In genomic region chr10:114974625-114975421, GRCh38 we compare ENCODE assay signal across 19 cellular contexts. TPM values are rescaled to one million over a fixed set of nuclear protein-coding genes. Genes with fewer than 3 reads are reported as not detected.
DNase-seq lines count a peak whose midpoint lies in the region; ATAC-seq and TF ChIP-seq lines count a peak whose summit lies in the region.
"Had no signal": no experiment of that assay in that cellular context is flagged by ENCODE, and none has a peak within 500 bp of the region (broad histone marks: within the 10 kb centered on the region; RNA-seq: fewer than 3 reads in every experiment).

No MANE protein-coding gene starts in this region.

- no peaks in the 10 kb centered on the region for H3K9me3 Mint-ChIP-seq in endothelial cell (ENCODE audit: unreplicated experiment)
- no peaks in the 10 kb centered on the region for H3K9me3 Mint-ChIP-seq in activated CD8-positive, alpha-beta T cell treated with anti-CD3 and anti-CD28 coated beads, Interleukin-2, amount 10 ng/mL, durations not matched to agents 7 days and 5 days (ENCODE audit: insufficient read depth)
- H3K9me3 Mint-ChIP-seq: activated naive CD4-positive, alpha-beta T cell treated with anti-CD3 and anti-CD28 coated beads, Interleukin-2, amount 50 U/mL, for 24 hours; memory B cell; naive B cell had no signal

- no peaks in the 10 kb centered on the region for H3K4me1 ChIP-seq in uterus

- H3K4me1 Mint-ChIP-seq in endothelial cell (ENCODE audit: unreplicated experiment) = peaks cover 6% of the 10 kb centered on the region
- H3K4me1 Mint-ChIP-seq in activated CD8-positive, alpha-beta T cell treated with anti-CD3 and anti-CD28 coated beads, Interleukin-2, amount 10 ng/mL, durations not matched to agents 7 days and 5 days (ENCODE audit: low read depth) = peaks cover 9% of the 10 kb centered on the region
- H3K4me1 Mint-ChIP-seq: memory B cell, naive B cell had no signal

- H3K9ac ChIP-seq in neural cell (ENCODE audit: low read length) = no peak overlapping the region

- no peaks in the 10 kb centered on the region for H4K20me1 ChIP-seq in neural cell (ENCODE audit: insufficient read depth)

- H3K4me2 ChIP-seq in neural cell (ENCODE audit: low read length) = no peak overlapping the region

- H3K27me3 ChIP-seq in neural cell (ENCODE audit: insufficient read depth, low read depth, low read length) = no peaks in the 10 kb centered on the region
- no peaks in the 10 kb centered on the region for H3K27me3 ChIP-seq in uterus
- H3K27me3 ChIP-seq: BE2C had no signal

- H3F3A ChIP-seq in neural cell (ENCODE audit: insufficient read depth, low read length, poor library complexity, severe bottlenecking) = no peaks in the 10 kb centered on the region

- H3K4me3 Mint-ChIP-seq in endothelial cell (ENCODE audit: unreplicated experiment) = no peak overlapping the region
- H3K4me3 Mint-ChIP-seq in activated CD8-positive, alpha-beta T cell treated with anti-CD3 and anti-CD28 coated beads, Interleukin-2, amount 10 ng/mL, durations not matched to agents 7 days and 5 days = no peak overlapping the region
- H3K4me3 Mint-ChIP-seq: activated naive CD4-positive, alpha-beta T cell treated with anti-CD3 and anti-CD28 coated beads, Interleukin-2, amount 50 U/mL, for 24 hours; memory B cell; naive B cell had no signal

- H3K27ac ChIP-seq in neural cell (ENCODE audit: low read length) (peak overlapping the region; percentile 6), uterus (peak overlapping the region; percentile 61 to 70)

- CTCF ChIA-PET in activated CD8-positive, alpha-beta T cell treated with anti-CD3 and anti-CD28 coated beads, Interleukin-2, amount 10 ng/mL, durations not matched to agents 7 days and 5 days (lab: Charles Lee) = interaction anchor here (0.9 kb wide), 1 partner anchor 27 kb away, joined by 3 read pairs; no protein-coding TSS in a partner anchor

- no peak for ATAC-seq in GM21786 (IDR thresholded peaks at IDR 0.05; ENCODE audit: unreplicated experiment)
- ATAC-seq in activated CD8-positive, alpha-beta T cell treated with anti-CD3 and anti-CD28 coated beads, Interleukin-2, amount 10 ng/mL, durations not matched to agents 7 days and 5 days = no peak
- ATAC-seq: sciatic nerve had no signal

- no peak for TF ChIP-seq RAD21 in neural cell (conservative IDR thresholded peaks at IDR 0.05)

- H3K27ac Mint-ChIP-seq in endothelial cell (ENCODE audit: unreplicated experiment) = no peak overlapping the region
- no peak overlapping the region for H3K27ac Mint-ChIP-seq in activated CD8-positive, alpha-beta T cell treated with anti-CD3 and anti-CD28 coated beads, Interleukin-2, amount 10 ng/mL, durations not matched to agents 7 days and 5 days
- H3K27ac Mint-ChIP-seq: activated naive CD4-positive, alpha-beta T cell treated with anti-CD3 and anti-CD28 coated beads, Interleukin-2, amount 50 U/mL, for 24 hours; memory B cell had no signal

- H3K9me2 ChIP-seq in neural cell (ENCODE audit: insufficient read depth, low read length) = no peaks in the 10 kb centered on the region

- TF ChIP-seq CTCF in neural cell (IDR thresholded peaks at IDR 0.05; ENCODE audit: poor library complexity, severe bottlenecking) (no peak), uterus (IDR thresholded peaks at IDR 0.05) (no peak), endothelial cell (IDR thresholded peaks at IDR 0.05; ENCODE audit: unreplicated experiment) (no peak)

- DNase-seq in NCI-H2227 (lab: John Stamatoyannopoulos, UW; ENCODE audit: unreplicated experiment) (peak; percentile 4), NCI-H2227 treated with DMSO at 0.1 percent for 48 hours (lab: John Stamatoyannopoulos, UW) (no peak), globus pallidus (ENCODE audit: low spot score) (peak; percentile 12), uterus (no peak), endothelial cell (ENCODE audit: low spot score) (no peak)
- no peak for DNase-seq in activated CD8-positive, alpha-beta T cell treated with anti-CD3 and anti-CD28 coated beads, Interleukin-2, amount 10 ng/mL, durations not matched to agents 7 days and 5 days
- DNase-seq: BE2C; KBM-7; MM.1S; naive B cell; NCI-H1436; stimulated activated CD8-positive, alpha-beta memory T cell treated with anti-CD3 and anti-CD28 coated beads, Interleukin-4, amount 100 ng/mL, for 48 hours; T1000; trophoblast cell had no signal

- POLR2A ChIA-PET in activated CD8-positive, alpha-beta T cell treated with anti-CD3 and anti-CD28 coated beads, Interleukin-2, amount 10 ng/mL, durations not matched to agents 7 days and 5 days (lab: Charles Lee) = no interaction called here

- no peak for TF ChIP-seq POLR2A in uterus (IDR thresholded peaks at IDR 0.05)

- no peaks in the 10 kb centered on the region for H3K27me3 Mint-ChIP-seq in endothelial cell (ENCODE audit: unreplicated experiment)
- H3K27me3 Mint-ChIP-seq in activated CD8-positive, alpha-beta T cell treated with anti-CD3 and anti-CD28 coated beads, Interleukin-2, amount 10 ng/mL, durations not matched to agents 7 days and 5 days (ENCODE audit: low read depth) = no peaks in the 10 kb centered on the region
- H3K27me3 Mint-ChIP-seq: activated naive CD4-positive, alpha-beta T cell treated with anti-CD3 and anti-CD28 coated beads, Interleukin-2, amount 50 U/mL, for 24 hours; memory B cell; naive B cell had no signal

- TF ChIP-seq EP300 in neural cell (conservative IDR thresholded peaks at IDR 0.05; ENCODE audit: poor library complexity, severe bottlenecking) = peak; percentile 39

- H3K4me3 ChIP-seq in neural cell (ENCODE audit: low read length) (no peak overlapping the region), uterus (peak overlapping the region in 1 of 2 donors; percentile 8)

- no peaks in the 10 kb centered on the region for H3K36me3 ChIP-seq in neural cell (ENCODE audit: insufficient read depth, low read length)
- H3K36me3 ChIP-seq in uterus = no peaks in the 10 kb centered on the region

- no peaks in the 10 kb centered on the region for H3K36me3 Mint-ChIP-seq in endothelial cell (ENCODE audit: low read depth, unreplicated experiment)
- peaks cover 16% of the 10 kb centered on the region for H3K36me3 Mint-ChIP-seq in activated CD8-positive, alpha-beta T cell treated with anti-CD3 and anti-CD28 coated beads, Interleukin-2, amount 10 ng/mL, durations not matched to agents 7 days and 5 days (ENCODE audit: low read depth)

- H3K9me3 ChIP-seq in neural cell (ENCODE audit: low read length) (no peaks in the 10 kb centered on the region), uterus (no peaks in the 10 kb centered on the region)
- H3K9me3 ChIP-seq: BE2C had no signal

- intact Hi-C loops in uterus (cut with DNase I; ENCODE audit: low total_unique reads) = no loop called here

- H3K79me2 ChIP-seq in neural cell (replicated peaks; ENCODE audit: insufficient read depth, low read length) = peaks cover under 1% of the 10 kb centered on the region

- H2AFZ ChIP-seq in neural cell (ENCODE audit: low read depth, low read length) = no peak overlapping the region

TF ChIP-seq in neural cell, 6 proteins besides CTCF, POLR2A, EP300 and RAD21:
- no peak for TF ChIP-seq REST (IDR thresholded peaks at IDR 0.05; ENCODE audit: borderline replicate concordance)
- TF ChIP-seq SMC3 (conservative IDR thresholded peaks at IDR 0.05; ENCODE audit: poor library complexity) = no peak
- TF ChIP-seq EZH2 (IDR thresholded peaks at IDR 0.05; ENCODE audit: borderline replicate concordance, insufficient read depth, low read length, poor library complexity, severe bottlenecking) = no peak
- no peak for TF ChIP-seq MXI1 (conservative IDR thresholded peaks at IDR 0.05; ENCODE audit: poor library complexity, severe bottlenecking)
- no peak for TF ChIP-seq POLR2AphosphoS5 (IDR thresholded peaks at IDR 0.05)
- TF ChIP-seq TAF1 (IDR thresholded peaks at IDR 0.05; ENCODE audit: low read depth) = no peak

RNA-seq across cellular contexts. Expression of gene TRUB1, which starts 36.8 kb away (rescaled TPM):
- 45.4 and 48.8 TPM in 2 replicates for polyA plus RNA-seq in neural cell
- polyA minus RNA-seq in neural cell = 65.5 and 66.0 TPM in 2 replicates
- total RNA-seq in uterus (10 to 100 TPM in 3 of 4 donors, 1 to 10 TPM in 1; 7.9 to 48.3 (median 14.7) TPM), endothelial cell (ENCODE audit: unreplicated experiment) (15.4 TPM)
- total RNA-seq in activated CD8-positive, alpha-beta T cell treated with anti-CD3 and anti-CD28 coated beads, Interleukin-2, amount 10 ng/mL, durations not matched to agents 7 days and 5 days = 10 to 100 TPM; 13.4 to 14.0 TPM

Comparison
In these comparisons a context has a peak if more than half of its experiments do, and no peak if none do; other contexts are left out.
1. DNase-seq: peak in NCI-H2227 (single experiment) and globus pallidus (single experiment); none in NCI-H2227 treated with DMSO at 0.1 percent for 48 hours (single experiment), uterus (0 of 2), endothelial cell (single experiment) and activated CD8-positive, alpha-beta T cell treated with anti-CD3 and anti-CD28 coated beads, Interleukin-2, amount 10 ng/mL, durations not matched to agents 7 days and 5 days (single experiment).